Comparison of ENCODE assay signal across 8 cellular contexts in genomic region chr17:67246648-67247415, GRCh38. TPM values are rescaled to one million over a fixed set of nuclear protein-coding genes. Genes with fewer than 3 reads are reported as not detected.
DNase-seq lines count a peak whose midpoint lies in the region; ATAC-seq, FAIRE-seq and TF ChIP-seq lines count a peak whose summit lies in the region.

No MANE protein-coding gene starts in this region.

- H3F3A ChIP-seq in SU-DHL-6 (ENCODE audit: insufficient read depth): peaks cover 8% of the 10 kb centered on the region; the same call in 1 of the 2 replicates

- TF ChIP-seq CTCF in A549 (IDR thresholded peaks at IDR 0.05): no peak
- TF ChIP-seq CTCF in SU-DHL-6 (IDR thresholded peaks at IDR 0.05; ENCODE audit: insufficient read depth, low read length, poor library complexity, severe bottlenecking): no peak
- no peak for TF ChIP-seq CTCF in BE2C (IDR thresholded peaks at IDR 0.05; ENCODE audit: low read depth, low read length)

- CTCF ChIA-PET in A549 (lab: Yijun Ruan, JAX): interaction anchor here (0.9 to 1.0 kb wide), 2 partner anchors 26 kb away, joined by 3 to 5 read pairs; no protein-coding TSS in a partner anchor

- H3K4me3 ChIP-seq in A549 (peak overlapping the region; percentile 84), SU-DHL-6 (ENCODE audit: insufficient read depth, low read length, poor library complexity, severe bottlenecking) (no peak overlapping the region), urinary bladder (ENCODE audit: low read depth, low read length) (no peak overlapping the region), BE2C (ENCODE audit: low read depth, low read length) (no peak overlapping the region)

- no peaks in the 10 kb centered on the region for H3K9me2 ChIP-seq in SU-DHL-6 (replicated peaks; ENCODE audit: insufficient read depth, low read length)

- H3K9ac ChIP-seq in SU-DHL-6 (ENCODE audit: low read length): no peak overlapping the region

- TF ChIP-seq POLR2A in A549 (IDR thresholded peaks at IDR 0.05; ENCODE audit: low read length): no peak

- POLR2A ChIA-PET in A549 (lab: Yijun Ruan, JAX): interaction anchor here (0.5 kb wide), 1 partner anchor 465 kb away, joined by 4 read pairs; no protein-coding TSS in a partner anchor

- H3K9me3 ChIP-seq in A549: no peaks in the 10 kb centered on the region
- no peaks in the 10 kb centered on the region for H3K9me3 ChIP-seq in SU-DHL-6 (ENCODE audit: insufficient read depth, low read length)
- no peaks in the 10 kb centered on the region for H3K9me3 ChIP-seq in BE2C

- no peaks in the 10 kb centered on the region for H4K20me1 ChIP-seq in SU-DHL-6 (ENCODE audit: low read depth, low read length)

- no peak overlapping the region for H2AFZ ChIP-seq in SU-DHL-6 (ENCODE audit: low read depth, low read length, severe bottlenecking)

- TF ChIP-seq EP300 in A549 (IDR thresholded peaks at IDR 0.05): no peak

- 27% methylated on average over 17 of the region's 17 CpGs for WGBS in A549 (ENCODE audit: missing lambda C conversion rate)
- WGBS in urinary bladder: 69% methylated on average over 17 of the region's 17 CpGs

- H3K36me3 ChIP-seq in SU-DHL-6 (ENCODE audit: low read length) (no peaks in the 10 kb centered on the region), urinary bladder (ENCODE audit: insufficient read depth) (no peaks in the 10 kb centered on the region), BE2C (peaks cover 10% of the 10 kb centered on the region)

- no peak for FAIRE-seq in A549 (lab: Jason Lieb, UNC)

- H3K4me2 ChIP-seq in A549 (peak overlapping the region; percentile 100), SU-DHL-6 (ENCODE audit: low read depth, low read length, poor library complexity, severe bottlenecking) (peak overlapping the region; percentile 99)

- H3K27ac ChIP-seq in A549: peak overlapping the region; percentile 91
- H3K27ac ChIP-seq in SU-DHL-6 (ENCODE audit: low read depth, low read length): no peak overlapping the region
- peak overlapping the region; percentile 42 for H3K27ac ChIP-seq in urinary bladder (ENCODE audit: low read depth)

- no peak for TF ChIP-seq RAD21 in A549 (conservative IDR thresholded peaks at IDR 0.05 in 1 of 2, IDR thresholded peaks at IDR 0.05 in 1 of 2)

- ATAC-seq in A549 (peak; percentile 72 to 75), GM18520 (IDR thresholded peaks at IDR 0.05; ENCODE audit: unreplicated experiment) (peak; percentile 81), HG03060 (IDR thresholded peaks at IDR 0.05; ENCODE audit: low read depth, unreplicated experiment) (peak; percentile 73)

- H3K4me1 ChIP-seq in A549 (peaks cover 20% of the 10 kb centered on the region), urinary bladder (ENCODE audit: insufficient read depth) (no peaks in the 10 kb centered on the region), BE2C (no peaks in the 10 kb centered on the region; the same call in 1 of the 2 replicates)

- no peaks in the 10 kb centered on the region for H3K27me3 ChIP-seq in SU-DHL-6 (ENCODE audit: low read length)
- no peaks in the 10 kb centered on the region for H3K27me3 ChIP-seq in BE2C

- peaks cover 26% of the 10 kb centered on the region for H3K79me2 ChIP-seq in SU-DHL-6 (ENCODE audit: insufficient read depth, low read length)

- DNase-seq in A549 (ENCODE audit: low read depth in 1 of 2, low spot score in 1 of 2) (peak; percentile 71 to 77), cerebellar cortex (ENCODE audit: low spot score) (peak; percentile 89), mesenteric fat pad (ENCODE audit: low spot score) (peak; percentile 64), BE2C (no peak)

TF ChIP-seq in A549, 52 proteins besides CTCF, POLR2A, EP300 and RAD21:
- TF ChIP-seq KDM5A (IDR thresholded peaks at IDR 0.05) (no peak), NR3C1 (IDR thresholded peaks at IDR 0.05) (no peak), FOSL2 (IDR thresholded peaks at IDR 0.05) (peak; percentile 55; the same call in 1 of the 2 replicates), FOSL2 (CRISPR knock-in tag; IDR thresholded peaks at IDR 0.05) (peak; percentile 84), MAX (IDR thresholded peaks at IDR 0.05) (peak; percentile 90), BHLHE40 (IDR thresholded peaks at IDR 0.05; ENCODE audit: low read depth, low read length) (peak; percentile 38; the same call in 1 of the 2 replicates), CHD2 (IDR thresholded peaks at IDR 0.05; ENCODE audit: low read length, partially characterized antibody) (no peak), E2F6 (IDR thresholded peaks at IDR 0.05; ENCODE audit: borderline replicate concordance, low read depth) (peak; percentile 83), JUNB (IDR thresholded peaks at IDR 0.05) (0 out of 2 replicates have a peak, but pooled peaks have one; percentile 37)
TF ChIP-seq in A549: peak in this region for 5.

RNA-seq across cellular contexts. Expression of gene HELZ, which starts 1.8 kb away (rescaled TPM):
- polyA plus RNA-seq in A549 (2011; rRNA removed) (17.8 and 18.3 TPM in 2 replicates), A549 (2017; fragmentation: RNase III; extraction: RNeasy Plus Mini Kit Qiagen cat#74134 plus additional on column Dnase treatment) (5.6 to 6.7 TPM (median 5.7 TPM) in 3 replicates), urinary bladder (7.8 TPM)
- polyA plus RNA-seq in A549 (2012; cell fraction: cytosol; rRNA removed): 2.5 and 3.1 TPM in 2 replicates
- polyA plus RNA-seq in A549 (2012; cell fraction: nucleus; rRNA removed): 2.5 and 3.9 TPM in 2 replicates
- polyA minus RNA-seq in A549 (2011; rRNA and poly(A)+ RNA removed): 24.8 and 32.2 TPM in 2 replicates
- total RNA-seq in mesenteric fat pad (68.8 TPM), urinary bladder (129 TPM)
- 5.9 TPM for polyA plus RNA-seq in BE2C (2012; ENCODE audit: insufficient read depth, insufficient read length, low read depth)
